Comparison of ENCODE assay signal across 8 cellular contexts in the genomic region with DNA sequence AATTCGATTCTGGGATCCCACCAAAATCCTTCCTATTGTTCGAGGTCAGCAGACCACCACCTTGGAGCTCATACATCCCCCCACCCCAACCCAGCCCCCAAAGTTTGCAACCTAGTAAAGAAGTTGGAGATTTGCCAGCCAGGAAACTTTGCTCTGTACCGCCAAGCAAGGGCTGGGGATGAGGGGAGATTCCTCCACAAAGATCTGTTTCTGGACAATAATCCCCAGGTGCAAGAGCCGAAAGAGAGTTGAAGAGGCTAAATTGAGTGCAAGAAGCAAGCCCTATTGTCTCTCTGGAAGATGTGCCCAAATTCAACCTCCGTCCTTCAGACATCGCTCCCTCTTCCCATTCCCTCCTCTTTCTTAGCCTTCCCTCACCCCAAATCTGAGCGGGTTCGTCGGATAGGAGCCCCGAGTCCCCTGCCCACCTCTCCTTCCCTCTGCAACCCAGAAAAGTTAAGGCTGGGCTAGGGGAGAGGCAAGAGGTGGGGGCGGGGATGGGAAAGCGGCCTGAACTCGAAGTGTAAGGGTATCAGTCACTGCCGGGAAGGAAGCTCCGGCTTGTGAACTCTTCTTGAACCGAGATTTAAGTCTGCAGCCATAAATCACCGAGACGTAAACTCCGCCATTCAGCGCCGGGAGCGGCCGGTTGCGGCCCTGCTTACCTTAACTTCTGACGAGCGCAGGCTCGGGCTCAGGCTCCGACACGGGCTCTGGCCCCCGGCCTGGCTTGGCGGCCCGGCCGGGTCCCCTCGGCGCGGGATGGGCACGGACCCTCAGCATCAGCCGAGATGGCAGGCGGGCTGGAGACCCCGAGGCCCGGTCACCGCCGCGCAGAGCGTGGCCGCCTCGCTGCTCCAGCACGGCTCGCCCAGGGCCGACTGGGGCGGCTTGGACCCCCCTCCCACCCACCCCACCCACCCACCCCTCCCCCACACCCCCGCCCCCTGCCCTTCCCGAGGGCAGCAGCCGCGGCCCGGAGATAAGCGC. TPM values are rescaled to one million over a fixed set of nuclear protein-coding genes. Genes with fewer than 3 reads are reported as not detected.
DNase-seq lines count a peak whose midpoint lies in the region; ATAC-seq and TF ChIP-seq lines count a peak whose summit lies in the region.

No MANE protein-coding gene starts in this region.

- H3K27ac Mint-ChIP-seq in stimulated activated effector memory CD8-positive, alpha-beta T cell treated with anti-CD3 and anti-CD28 coated beads, Interleukin-12 subunit alpha, Interleukin-12 subunit beta, amount 100 ng/mL, for 72 hours, result no peak overlapping the region

- DNase-seq in astrocyte of the spinal cord (ENCODE audit: low read depth, low spot score) (peak; percentile 91), kidney epithelial cell (ENCODE audit: low read depth) (no peak), smooth muscle cell (lab: John Stamatoyannopoulos, UW; ENCODE audit: unreplicated experiment) (no peak), NCI-H128 (lab: John Stamatoyannopoulos, UW; ENCODE audit: unreplicated experiment) (no peak), SW480 (ENCODE audit: low spot score) (no peak), T-helper 9 cell (no peak)
- no peak for DNase-seq in stimulated activated effector memory CD8-positive, alpha-beta T cell treated with anti-CD3 and anti-CD28 coated beads, Interleukin-12 subunit alpha, Interleukin-12 subunit beta, amount 100 ng/mL, for 72 hours (ENCODE audit: low spot score in 2 of 2)

- no peaks in the 10 kb centered on the region for H3K36me3 ChIP-seq in HUES48 (ENCODE audit: control insufficient read depth, insufficient read depth, low read length)
- H3K36me3 ChIP-seq in kidney epithelial cell (ENCODE audit: control insufficient read depth, insufficient read depth, low read length), result peaks cover 3% of the 10 kb centered on the region
- no peaks in the 10 kb centered on the region for H3K36me3 ChIP-seq in smooth muscle cell (ENCODE audit: low read depth)

- H2AFZ ChIP-seq in smooth muscle cell (ENCODE audit: low read depth), result no peak overlapping the region

- H3K27ac ChIP-seq in HUES48 (ENCODE audit: low read depth, low read length), result no peak overlapping the region
- no peak overlapping the region for H3K27ac ChIP-seq in smooth muscle cell (ENCODE audit: low read depth)

- H3K4me3 ChIP-seq in HUES48 (ENCODE audit: low read depth, low read length), result peak overlapping the region; percentile 11; the same call in 1 of the 2 replicates
- H3K4me3 ChIP-seq in astrocyte of the spinal cord (ENCODE audit: low read depth, low read length), result peak overlapping the region; percentile 89
- peak overlapping the region; percentile 74 for H3K4me3 ChIP-seq in kidney epithelial cell (ENCODE audit: low read depth, low read length)
- H3K4me3 ChIP-seq in smooth muscle cell, result peak overlapping the region; percentile 36

- H3K27me3 ChIP-seq in HUES48 (ENCODE audit: control insufficient read depth, insufficient read depth, low read length) (peaks cover 99% of the 10 kb centered on the region), kidney epithelial cell (ENCODE audit: control insufficient read depth, insufficient read depth, low read length) (no peaks in the 10 kb centered on the region), smooth muscle cell (ENCODE audit: low read depth) (peaks cover 100% of the 10 kb centered on the region)

- H3K4me1 Mint-ChIP-seq in stimulated activated effector memory CD8-positive, alpha-beta T cell treated with anti-CD3 and anti-CD28 coated beads, Interleukin-12 subunit alpha, Interleukin-12 subunit beta, amount 100 ng/mL, for 72 hours, result no peaks in the 10 kb centered on the region

- H3K79me2 ChIP-seq in smooth muscle cell (ENCODE audit: low read depth), result no peaks in the 10 kb centered on the region

- no peaks in the 10 kb centered on the region for H3K9me3 Mint-ChIP-seq in stimulated activated effector memory CD8-positive, alpha-beta T cell treated with anti-CD3 and anti-CD28 coated beads, Interleukin-12 subunit alpha, Interleukin-12 subunit beta, amount 100 ng/mL, for 72 hours

- H3K36me3 Mint-ChIP-seq in stimulated activated effector memory CD8-positive, alpha-beta T cell treated with anti-CD3 and anti-CD28 coated beads, Interleukin-12 subunit alpha, Interleukin-12 subunit beta, amount 100 ng/mL, for 72 hours, result no peaks in the 10 kb centered on the region

- H3K9me3 ChIP-seq in HUES48 (ENCODE audit: control insufficient read depth, insufficient read depth, low read length) (no peaks in the 10 kb centered on the region), smooth muscle cell (replicated peaks; ENCODE audit: low read depth) (no peaks in the 10 kb centered on the region)

- peaks cover 11% of the 10 kb centered on the region for H4K20me1 ChIP-seq in smooth muscle cell (ENCODE audit: low read depth)

- H3K9ac ChIP-seq in HUES48 (ENCODE audit: low read depth, low read length), result no peak overlapping the region
- no peak overlapping the region for H3K9ac ChIP-seq in smooth muscle cell (ENCODE audit: low read depth)

- in situ Hi-C loops in astrocyte of the spinal cord (cut with HindIII; ENCODE audit: low sequenced_read_pairs), result no loop called here

- peak overlapping the region; percentile 78 for H3K4me2 ChIP-seq in smooth muscle cell

- no peak overlapping the region for H3K4me3 Mint-ChIP-seq in stimulated activated effector memory CD8-positive, alpha-beta T cell treated with anti-CD3 and anti-CD28 coated beads, Interleukin-12 subunit alpha, Interleukin-12 subunit beta, amount 100 ng/mL, for 72 hours

- no peaks in the 10 kb centered on the region for H3F3A ChIP-seq in smooth muscle cell (ENCODE audit: low read depth)

- WGBS in smooth muscle cell (ENCODE audit: low lambda C conversion rate), result 2% methylated on average over 40 of the region's 57 CpGs

- TF ChIP-seq CTCF in astrocyte of the spinal cord (IDR thresholded peaks at IDR 0.05; ENCODE audit: low read depth, low read length), result no peak
- TF ChIP-seq CTCF in kidney epithelial cell (IDR thresholded peaks at IDR 0.05; ENCODE audit: insufficient read depth, low read length, poor library complexity, severe bottlenecking), result no peak
- TF ChIP-seq CTCF in smooth muscle cell (IDR thresholded peaks at IDR 0.05; ENCODE audit: borderline replicate concordance, insufficient read depth, poor library complexity, severe bottlenecking), result no peak

- no peak for ATAC-seq in stimulated activated effector memory CD8-positive, alpha-beta T cell treated with anti-CD3 and anti-CD28 coated beads, Interleukin-12 subunit alpha, Interleukin-12 subunit beta, amount 100 ng/mL, for 72 hours

- H3K4me1 ChIP-seq in HUES48 (ENCODE audit: control insufficient read depth, insufficient read depth, low read length) (peaks cover 4% of the 10 kb centered on the region; the same call in 1 of the 2 replicates), smooth muscle cell (ENCODE audit: low read depth) (peaks cover 7% of the 10 kb centered on the region)

RNA-seq across cellular contexts. Expression of gene HOXA2, which starts 10.8 kb away (rescaled TPM):
- 0.34 and 1.1 TPM in 2 replicates for total RNA-seq in kidney epithelial cell
- total RNA-seq in smooth muscle cell, result not detected in 2 replicates
- not detected in 2 replicates for polyA plus RNA-seq in smooth muscle cell

RNA-seq across cellular contexts. Expression of gene HOXA4, which starts 17.3 kb away (rescaled TPM):
- total RNA-seq in kidney epithelial cell (4.5 and 7.4 TPM in 2 replicates), smooth muscle cell (1.4 TPM in 1 of 2 replicates, not detected in the other)
- 0.22 TPM in 1 of 2 replicates, not detected in the other for polyA plus RNA-seq in smooth muscle cell

RNA-seq across cellular contexts. Expression of gene HOXA1, which starts 17.5 kb away (rescaled TPM):
- total RNA-seq in kidney epithelial cell, result 2.8 and 4.3 TPM in 2 replicates
- 0.40 TPM in 1 of 2 replicates, not detected in the other for total RNA-seq in smooth muscle cell
- polyA plus RNA-seq in smooth muscle cell, result not detected in 2 replicates

RNA-seq across cellular contexts. Expression of gene HOXA5, which starts 30.2 kb away (rescaled TPM):
- total RNA-seq in kidney epithelial cell (18.8 and 19.1 TPM in 2 replicates), smooth muscle cell (0.67 and 2.1 TPM in 2 replicates)
- polyA plus RNA-seq in smooth muscle cell, result 0.11 and 0.98 TPM in 2 replicates

RNA-seq across cellular contexts. Expression of gene HOXA6, which starts 34.3 kb away (rescaled TPM):
- total RNA-seq in kidney epithelial cell (4.8 and 10.5 TPM in 2 replicates), smooth muscle cell (0.58 TPM in 1 of 2 replicates, not detected in the other)
- 0.56 TPM in 1 of 2 replicates, not detected in the other for polyA plus RNA-seq in smooth muscle cell

Comparison
In these comparisons a context has a peak if more than half of its experiments do, and no peak if none do; other contexts are left out.
1. H3K4me3 ChIP-seq: peak in every context shown above with its lines; median percentile 89 in astrocyte of the spinal cord; 74 in kidney epithelial cell; 36 in smooth muscle cell; 11 in HUES48.